In genomic region chr6:116073765-116074450, GRCh38 we compare ENCODE assay signal across 1 cellular context.
TF ChIP-seq lines count a peak whose summit lies in the region.

No MANE protein-coding gene starts in this region.

TF ChIP-seq in SK-N-SH, 30 proteins besides CTCF, POLR2A, EP300 and RAD21 (continued from another document):
- TF ChIP-seq REST (IDR thresholded peaks at IDR 0.05; ENCODE audit: low read depth, low read length): no peak
- no peak for TF ChIP-seq RCOR1 (IDR thresholded peaks at IDR 0.05; ENCODE audit: low read length)
- no peak for TF ChIP-seq ELF1 (IDR thresholded peaks at IDR 0.05)
- no peak for TF ChIP-seq TCF12 (IDR thresholded peaks at IDR 0.05)
- TF ChIP-seq RFX5 (IDR thresholded peaks at IDR 0.05; ENCODE audit: low read length): no peak
- no peak for TF ChIP-seq CHD2 (IDR thresholded peaks at IDR 0.05; ENCODE audit: low read length, partially characterized antibody)
- TF ChIP-seq, protein P1, sequence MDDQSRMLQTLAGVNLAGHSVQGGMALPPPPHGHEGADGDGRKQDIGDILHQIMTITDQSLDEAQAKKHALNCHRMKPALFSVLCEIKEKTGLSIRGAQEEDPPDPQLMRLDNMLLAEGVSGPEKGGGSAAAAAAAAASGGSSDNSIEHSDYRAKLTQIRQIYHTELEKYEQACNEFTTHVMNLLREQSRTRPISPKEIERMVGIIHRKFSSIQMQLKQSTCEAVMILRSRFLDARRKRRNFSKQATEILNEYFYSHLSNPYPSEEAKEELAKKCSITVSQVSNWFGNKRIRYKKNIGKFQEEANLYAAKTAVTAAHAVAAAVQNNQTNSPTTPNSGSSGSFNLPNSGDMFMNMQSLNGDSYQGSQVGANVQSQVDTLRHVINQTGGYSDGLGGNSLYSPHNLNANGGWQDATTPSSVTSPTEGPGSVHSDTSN (IDR thresholded peaks at IDR 0.05): no peak
- TF ChIP-seq, protein P2, sequence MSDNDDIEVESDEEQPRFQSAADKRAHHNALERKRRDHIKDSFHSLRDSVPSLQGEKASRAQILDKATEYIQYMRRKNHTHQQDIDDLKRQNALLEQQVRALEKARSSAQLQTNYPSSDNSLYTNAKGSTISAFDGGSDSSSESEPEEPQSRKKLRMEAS (IDR thresholded peaks at IDR 0.05; ENCODE audit: low read depth): no peak
- TF ChIP-seq YY1 (IDR thresholded peaks at IDR 0.05; ENCODE audit: low read depth): no peak
- TF ChIP-seq JUND (IDR thresholded peaks at IDR 0.05): no peak
- TF ChIP-seq, protein P3, sequence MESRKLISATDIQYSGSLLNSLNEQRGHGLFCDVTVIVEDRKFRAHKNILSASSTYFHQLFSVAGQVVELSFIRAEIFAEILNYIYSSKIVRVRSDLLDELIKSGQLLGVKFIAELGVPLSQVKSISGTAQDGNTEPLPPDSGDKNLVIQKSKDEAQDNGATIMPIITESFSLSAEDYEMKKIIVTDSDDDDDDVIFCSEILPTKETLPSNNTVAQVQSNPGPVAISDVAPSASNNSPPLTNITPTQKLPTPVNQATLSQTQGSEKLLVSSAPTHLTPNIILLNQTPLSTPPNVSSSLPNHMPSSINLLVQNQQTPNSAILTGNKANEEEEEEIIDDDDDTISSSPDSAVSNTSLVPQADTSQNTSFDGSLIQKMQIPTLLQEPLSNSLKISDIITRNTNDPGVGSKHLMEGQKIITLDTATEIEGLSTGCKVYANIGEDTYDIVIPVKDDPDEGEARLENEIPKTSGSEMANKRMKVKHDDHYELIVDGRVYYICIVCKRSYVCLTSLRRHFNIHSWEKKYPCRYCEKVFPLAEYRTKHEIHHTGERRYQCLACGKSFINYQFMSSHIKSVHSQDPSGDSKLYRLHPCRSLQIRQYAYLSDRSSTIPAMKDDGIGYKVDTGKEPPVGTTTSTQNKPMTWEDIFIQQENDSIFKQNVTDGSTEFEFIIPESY (IDR thresholded peaks at IDR 0.05; ENCODE audit: borderline replicate concordance, low read depth): no peak
- TF ChIP-seq MXI1 (IDR thresholded peaks at IDR 0.05; ENCODE audit: low read depth, low read length): no peak
- TF ChIP-seq FOSL2 (IDR thresholded peaks at IDR 0.05; ENCODE audit: borderline replicate concordance, low read depth): no peak
- no peak for TF ChIP-seq MEF2A (IDR thresholded peaks at IDR 0.05; ENCODE audit: borderline replicate concordance, low read depth)
- TF ChIP-seq SIN3A (IDR thresholded peaks at IDR 0.05; ENCODE audit: borderline replicate concordance, low read depth, low read length): no peak
- no peak for TF ChIP-seq FOXM1 (IDR thresholded peaks at IDR 0.05; ENCODE audit: low read depth)
